ENCODE assay signal across 9 cellular contexts in the genomic region with DNA sequence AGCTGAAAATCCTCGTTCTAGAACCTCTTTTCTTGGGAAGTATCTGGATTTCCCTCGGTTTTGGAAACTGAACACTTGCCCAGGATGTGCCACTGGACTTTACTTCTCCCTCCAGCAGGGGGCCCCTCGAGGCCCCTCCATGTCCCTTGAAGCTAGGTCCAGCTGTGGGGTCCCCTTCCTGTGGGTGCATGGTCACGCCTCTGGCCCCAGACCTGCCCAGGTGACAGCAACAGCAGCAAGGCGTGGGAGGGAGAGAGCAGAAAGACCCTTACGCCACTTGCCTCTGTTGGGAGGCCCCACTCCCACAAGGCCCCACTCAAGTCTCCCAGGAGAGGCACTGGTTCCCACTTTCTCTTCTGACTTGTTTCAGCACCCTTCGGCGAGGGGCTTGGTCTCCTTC. TPM values are rescaled to one million over a fixed set of nuclear protein-coding genes. Genes with fewer than 3 reads are reported as not detected.
DNase-seq lines count a peak whose midpoint lies in the region; ATAC-seq and TF ChIP-seq lines count a peak whose summit lies in the region.
"Had no signal": no experiment of that assay in that cellular context is flagged by ENCODE, and none has a peak within 500 bp of the region (broad histone marks: within the 10 kb centered on the region; RNA-seq: fewer than 3 reads in every experiment).

No MANE protein-coding gene starts in this region.

- no peak for TF ChIP-seq EP300 in neural cell (conservative IDR thresholded peaks at IDR 0.05; ENCODE audit: poor library complexity, severe bottlenecking)

- no peak overlapping the region for H3K4me3 ChIP-seq in CD8-positive, alpha-beta T cell (ENCODE audit: low read depth, low read length)
- H3K4me3 ChIP-seq in HL-60 (replicated peaks; ENCODE audit: insufficient read depth, low read length) (no peak overlapping the region), mammary epithelial cell (replicated peaks in 1 of 3; ENCODE audit: insufficient read depth in 1 of 3, low read depth in 2 of 3, low read length in 3 of 3) (no peak overlapping the region), neural cell (ENCODE audit: low read length) (peak overlapping the region; percentile 85)

- H3K27me3 ChIP-seq in CD8-positive, alpha-beta T cell (ENCODE audit: insufficient read depth, low read length) = no peaks in the 10 kb centered on the region
- H3K27me3 ChIP-seq in HL-60 (ENCODE audit: insufficient read depth, poor library complexity, severe bottlenecking) (no peaks in the 10 kb centered on the region), mammary epithelial cell (ENCODE audit: insufficient read depth, low read length) (no peaks in the 10 kb centered on the region), neural cell (ENCODE audit: insufficient read depth, low read depth, low read length) (no peaks in the 10 kb centered on the region)

- H3K4me2 ChIP-seq in mammary epithelial cell (ENCODE audit: insufficient read depth, low read depth, low read length) = no peak overlapping the region
- H3K4me2 ChIP-seq in neural cell (ENCODE audit: low read length) = no peak overlapping the region

- peaks cover 18% of the 10 kb centered on the region for H3K4me1 Mint-ChIP-seq in CD8-positive, alpha-beta T cell (ENCODE audit: low read depth)

- no peaks in the 10 kb centered on the region for H3K9me3 ChIP-seq in CD8-positive, alpha-beta T cell (ENCODE audit: low read length)
- H3K9me3 ChIP-seq in mammary epithelial cell (replicated peaks; ENCODE audit: insufficient read depth, low read length) = no peaks in the 10 kb centered on the region
- H3K9me3 ChIP-seq in neural cell (ENCODE audit: low read length) = no peaks in the 10 kb centered on the region

- TF ChIP-seq CTCF in CD8-positive, alpha-beta T cell (IDR thresholded peaks at IDR 0.05) = peak; percentile 34
- TF ChIP-seq CTCF in HL-60 (IDR thresholded peaks at IDR 0.05; ENCODE audit: insufficient read depth, low read length) (peak; percentile 44), mammary epithelial cell (conservative IDR thresholded peaks at IDR 0.05 in 1 of 2, IDR thresholded peaks at IDR 0.05 in 1 of 2; ENCODE audit: extremely low read depth in 1 of 2, insufficient read depth in 1 of 2, low read depth in 1 of 2, low read length in 2 of 2) (peak; percentile 44 to 61), neural cell (IDR thresholded peaks at IDR 0.05; ENCODE audit: poor library complexity, severe bottlenecking) (no peak)

- H3K9me3 Mint-ChIP-seq in CD8-positive, alpha-beta T cell = no peaks in the 10 kb centered on the region

- no peak for TF ChIP-seq RAD21 in neural cell (conservative IDR thresholded peaks at IDR 0.05)

- H3K36me3 ChIP-seq in CD8-positive, alpha-beta T cell (ENCODE audit: insufficient read depth, low read length) = no peaks in the 10 kb centered on the region
- H3K36me3 ChIP-seq in mammary epithelial cell (ENCODE audit: insufficient read depth, low read length) = no peaks in the 10 kb centered on the region
- no peaks in the 10 kb centered on the region for H3K36me3 ChIP-seq in neural cell (ENCODE audit: insufficient read depth, low read length)

- no peak overlapping the region for H3K27ac ChIP-seq in CD8-positive, alpha-beta T cell (ENCODE audit: low read depth, low read length)
- H3K27ac ChIP-seq in HL-60 (replicated peaks) (no peak overlapping the region), mammary epithelial cell (ENCODE audit: insufficient read depth, low read depth, low read length) (no peak overlapping the region), neural cell (ENCODE audit: low read length) (no peak overlapping the region)

- H3K27ac Mint-ChIP-seq in CD8-positive, alpha-beta T cell = no peak overlapping the region

- CTCF ChIA-PET in CD8-positive, alpha-beta T cell (lab: Charles Lee) = interaction anchor here (0.7 to 1.9 kb wide), 7 partner anchors 11 to 790 kb away, joined by 3 to 5 read pairs (median 5); no protein-coding TSS in a partner anchor
- CTCF ChIA-PET in mammary epithelial cell (lab: Charles Lee; ENCODE audit: low non-redundant PET) = interaction anchor here (1.3 kb wide), 1 partner anchor 10 kb away, joined by 5 read pairs; no protein-coding TSS in a partner anchor

- H3K9ac ChIP-seq in mammary epithelial cell (ENCODE audit: insufficient read depth, low read length) (no peak overlapping the region), neural cell (ENCODE audit: low read length) (no peak overlapping the region)

- no peaks in the 10 kb centered on the region for H3K9me2 ChIP-seq in neural cell (ENCODE audit: insufficient read depth, low read length)

- no peak for ATAC-seq in CD8-positive, alpha-beta T cell
- no peak for ATAC-seq in GM19397 (IDR thresholded peaks at IDR 0.05; ENCODE audit: unreplicated experiment)

- no peaks in the 10 kb centered on the region for H3K36me3 Mint-ChIP-seq in CD8-positive, alpha-beta T cell

- peak in 1 of 7 experiments; percentile 14 for DNase-seq in CD8-positive, alpha-beta T cell
- no peak for DNase-seq in HL-60 (ENCODE audit: low read depth in 1 of 2, low spot score in 1 of 2)
- no peak for DNase-seq in mammary epithelial cell
- DNase-seq in hippocampal formation (lab: John Stamatoyannopoulos, UW) = no peak
- no peak for DNase-seq in kidney glomerular epithelial cell (lab: John Stamatoyannopoulos, UW)
- DNase-seq in NOMO-1 treated with dmso at 0.1 percent for 144 hours (lab: John Stamatoyannopoulos, UW; ENCODE audit: unreplicated experiment) = no peak
- DNase-seq: cortex of kidney had no signal

- in situ Hi-C loops in mammary epithelial cell (cut with MboI; ENCODE audit: low sequenced_read_pairs in 2 of 2) = no loop called here

- POLR2A ChIA-PET in CD8-positive, alpha-beta T cell (lab: Charles Lee) = interaction anchor here (1.1 kb wide), 1 partner anchor 31 kb away, joined by 3 read pairs; no protein-coding TSS in a partner anchor

- intact Hi-C loops in CD8-positive, alpha-beta T cell (cut with DNase I, micrococcal nuclease) = loop anchor here in 1 of 2 experiments (10.0 kb wide), 2 partner anchors 242 to 698 kb away; partner anchors contain the start of gene CCDC85C
- intact Hi-C loops in mammary epithelial cell (cut with micrococcal nuclease) = loop anchor here (10.0 kb wide), 2 partner anchors 342 to 1362 kb away; no protein-coding TSS in a partner anchor

- no peak overlapping the region for H3K4me3 Mint-ChIP-seq in CD8-positive, alpha-beta T cell

- no peak overlapping the region for H2AFZ ChIP-seq in mammary epithelial cell (ENCODE audit: low read depth, low read length)
- no peak overlapping the region for H2AFZ ChIP-seq in neural cell (ENCODE audit: low read depth, low read length)

- no TSS peak for BruUV-seq in mammary epithelial cell (replicated peaks; lab: Mats Ljungman, UMichigan)

- H3K27me3 Mint-ChIP-seq in CD8-positive, alpha-beta T cell (ENCODE audit: low read depth) = no peaks in the 10 kb centered on the region

- WGBS in mammary epithelial cell (ENCODE audit: low coverage, missing lambda C conversion rate) = 64% methylated on average over 7 of the region's 8 CpGs

- H3K4me1 ChIP-seq in CD8-positive, alpha-beta T cell (ENCODE audit: insufficient read depth, low read length) = peaks cover 18% of the 10 kb centered on the region
- H3K4me1 ChIP-seq in mammary epithelial cell (ENCODE audit: insufficient read depth, low read length) = peaks cover 26% of the 10 kb centered on the region

- H4K20me1 ChIP-seq in mammary epithelial cell (ENCODE audit: insufficient read depth, low read length) = no peaks in the 10 kb centered on the region
- H4K20me1 ChIP-seq in neural cell (ENCODE audit: insufficient read depth) = peaks cover 10% of the 10 kb centered on the region

- dilution Hi-C loops in mammary epithelial cell (cut with HindIII; ENCODE audit: low sequenced_read_pairs) = no loop called here

- H3K79me2 ChIP-seq in mammary epithelial cell (ENCODE audit: insufficient read depth, low read length) = peaks cover 6% of the 10 kb centered on the region
- peaks cover 69% of the 10 kb centered on the region for H3K79me2 ChIP-seq in neural cell (replicated peaks; ENCODE audit: insufficient read depth, low read length)

- H3F3A ChIP-seq in neural cell (ENCODE audit: insufficient read depth, low read length, poor library complexity, severe bottlenecking) = no peaks in the 10 kb centered on the region

TF ChIP-seq in neural cell, 6 proteins besides CTCF, POLR2A, EP300 and RAD21 (continues in another document):
- TF ChIP-seq MXI1 (conservative IDR thresholded peaks at IDR 0.05; ENCODE audit: poor library complexity, severe bottlenecking) = no peak
- TF ChIP-seq EZH2 (IDR thresholded peaks at IDR 0.05; ENCODE audit: borderline replicate concordance, insufficient read depth, low read length, poor library complexity, severe bottlenecking) = no peak
- no peak for TF ChIP-seq TAF1 (IDR thresholded peaks at IDR 0.05; ENCODE audit: low read depth)
- no peak for TF ChIP-seq POLR2AphosphoS5 (IDR thresholded peaks at IDR 0.05)
- TF ChIP-seq SMC3 (conservative IDR thresholded peaks at IDR 0.05; ENCODE audit: poor library complexity) = no peak

RNA-seq across cellular contexts. Expression of gene SLC25A29, which starts 3.1 kb away (rescaled TPM):
- 10 to 100 TPM; 19.4 to 22.8 TPM for total RNA-seq in CD8-positive, alpha-beta T cell
- total RNA-seq in mammary epithelial cell = 10 to 100 TPM in 1 of 2 donors, 1 to 10 TPM in 1; 8.0 to 29.7 TPM
- polyA plus RNA-seq in mammary epithelial cell (11.6 TPM), neural cell (447 and 511 TPM in 2 replicates)
- polyA minus RNA-seq in mammary epithelial cell (5.9 TPM), neural cell (151 and 162 TPM in 2 replicates)

RNA-seq across cellular contexts. Expression of gene SLC25A47, which starts 20.0 kb away (rescaled TPM):
- total RNA-seq in CD8-positive, alpha-beta T cell = not detected
- not detected for total RNA-seq in mammary epithelial cell
- not detected for polyA plus RNA-seq in mammary epithelial cell
- not detected for polyA minus RNA-seq in mammary epithelial cell
- 0.44 TPM in 1 of 2 replicates, not detected in the other for polyA plus RNA-seq in neural cell
- not detected in 2 replicates for polyA minus RNA-seq in neural cell
